Comparison of ENCODE assay signal across 1 cellular context in genomic region chr1:182990413-182991144, GRCh38.
TF ChIP-seq lines count a peak whose summit lies in the region.

No MANE protein-coding gene starts in this region.

TF ChIP-seq in IMR-90, 13 proteins besides CTCF, POLR2A, EP300 and RAD21 (continued from another document):
- no peak for TF ChIP-seq BHLHE40 (IDR thresholded peaks at IDR 0.05; ENCODE audit: low read depth, low read length)
TF ChIP-seq in IMR-90: peak in this region for 4.
